In the genomic region with DNA sequence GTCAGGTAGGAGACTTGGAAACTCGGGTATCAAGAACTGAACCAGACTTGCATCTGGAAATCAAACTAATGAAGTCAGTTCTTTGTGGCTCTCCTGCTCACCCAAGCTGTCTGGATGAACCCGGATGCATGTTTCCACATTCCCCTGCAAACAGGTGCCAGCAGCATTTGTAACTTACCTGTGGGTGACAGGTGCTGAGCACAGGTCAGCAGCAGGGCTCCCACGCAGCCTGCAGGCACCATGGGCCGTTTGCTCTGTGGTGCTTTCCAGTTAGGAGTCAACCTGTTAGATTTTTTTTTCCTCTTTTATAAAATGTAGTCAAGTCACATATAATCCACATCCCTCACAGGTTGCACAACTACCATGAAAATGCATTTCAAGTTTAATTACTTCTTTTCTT, we compare ENCODE assay signal across 30 cellular contexts.
"Had no signal": no experiment of that assay in that cellular context is flagged by ENCODE, and none has a peak within 500 bp of the region (broad histone marks: within the 10 kb centered on the region; RNA-seq: fewer than 3 reads in every experiment).

No MANE protein-coding gene starts in this region.

- H3K36me3 ChIP-seq: neutrophil, pancreas, right lobe of liver, sigmoid colon, suprapubic skin, tibial artery, transverse colon, upper lobe of right lung, uterus had no signal

- DNase-seq: naive thymus-derived CD8-positive, alpha-beta T cell; nephron progenitor cell; nucleus accumbens; pancreas; psoas muscle; right cardiac atrium; right lobe of liver; sigmoid colon; small intestine; stimulated activated CD4-positive, alpha-beta T cell treated with anti-CD3 and anti-CD28 coated beads, Interleukin-12 subunit alpha, Interleukin-12 subunit beta, amount 100 ng/mL, for 4 hours; stimulated activated CD4-positive, alpha-beta T cell treated with anti-CD3 and anti-CD28 coated beads, Interleukin-1b, Interleukin-23, amount 100 ng/mL, for 48 hours; stimulated activated CD4-positive, alpha-beta T cell treated with anti-CD3 and anti-CD28 coated beads, Interleukin-4, amount 100 ng/mL, for 1 hour; stimulated activated CD4-positive, alpha-beta T cell treated with anti-CD3 and anti-CD28 coated beads, Interleukin-4, amount 100 ng/mL, for 4 hours; stimulated activated CD8-positive, alpha-beta memory T cell treated with anti-CD3 and anti-CD28 coated beads, Interleukin-4, amount 100 ng/mL, for 48 hours; stimulated activated naive CD4-positive, alpha-beta T cell; stimulated activated naive CD8-positive, alpha-beta T cell treated with anti-CD3 and anti-CD28 coated beads, Interleukin-15, amount 100 ng/mL, for 72 hours; stimulated activated naive CD8-positive, alpha-beta T cell treated with anti-CD3 and anti-CD28 coated beads, Interleukin-15, Interleukin-2, amounts not matched to agents 100 U/mL and 50 U/mL, for 24 hours; substantia nigra; testis; tibial artery; transverse colon; upper lobe of right lung; uterus had no signal

- H3K27ac Mint-ChIP-seq: naive thymus-derived CD8-positive, alpha-beta T cell; natural killer cell treated with Interleukin-12 subunit alpha and Interleukin-12 subunit beta and Interleukin-15 and Interleukin-18, amount 100 ng/mL, for 72 hours; nephron progenitor cell; progenitor cell of endocrine pancreas; stimulated activated memory B cell treated with anti-CD40 and anti-IgM and Interleukin-4, amounts not matched to agents 10 μg/mL and 1 μg/mL and 100 μg/mL, for 72 hours; stimulated activated naive CD8-positive, alpha-beta T cell treated with anti-CD3 and anti-CD28 coated beads, Interleukin-15, amount 100 ng/mL, for 72 hours; type B pancreatic cell had no signal

- H3K9me3 ChIP-seq: neutrophil, pancreas, psoas muscle, right lobe of liver, sigmoid colon, suprapubic skin, testis, tibial artery, transverse colon, upper lobe of right lung, uterus had no signal

- H3K27me3 Mint-ChIP-seq: naive thymus-derived CD8-positive, alpha-beta T cell; natural killer cell treated with Interleukin-12 subunit alpha and Interleukin-12 subunit beta and Interleukin-15 and Interleukin-18, amount 100 ng/mL, for 72 hours; progenitor cell of endocrine pancreas; stimulated activated memory B cell treated with anti-CD40 and anti-IgM and Interleukin-4, amounts not matched to agents 10 μg/mL and 1 μg/mL and 100 μg/mL, for 72 hours; stimulated activated naive CD8-positive, alpha-beta T cell treated with anti-CD3 and anti-CD28 coated beads, Interleukin-15, amount 100 ng/mL, for 72 hours; type B pancreatic cell had no signal

- H3K4me3 Mint-ChIP-seq: naive thymus-derived CD8-positive, alpha-beta T cell; natural killer cell treated with Interleukin-12 subunit alpha and Interleukin-12 subunit beta and Interleukin-15 and Interleukin-18, amount 100 ng/mL, for 72 hours; nephron progenitor cell; neural crest cell; stimulated activated memory B cell treated with anti-CD40 and anti-IgM and Interleukin-4, amounts not matched to agents 10 μg/mL and 1 μg/mL and 100 μg/mL, for 72 hours; stimulated activated naive CD8-positive, alpha-beta T cell treated with anti-CD3 and anti-CD28 coated beads, Interleukin-15, amount 100 ng/mL, for 72 hours; type B pancreatic cell had no signal

- H3K27me3 ChIP-seq: neutrophil, pancreas, right lobe of liver, sigmoid colon, suprapubic skin, testis, tibial artery, transverse colon, upper lobe of right lung, uterus had no signal

- H3K4me3 ChIP-seq: pancreas, psoas muscle, right lobe of liver, sigmoid colon, suprapubic skin, testis, tibial artery, transverse colon, upper lobe of right lung, uterus had no signal

- H3K4me1 Mint-ChIP-seq: naive thymus-derived CD8-positive, alpha-beta T cell; nephron progenitor cell; neural crest cell; stimulated activated memory B cell treated with anti-CD40 and anti-IgM and Interleukin-4, amounts not matched to agents 10 μg/mL and 1 μg/mL and 100 μg/mL, for 72 hours; stimulated activated naive CD8-positive, alpha-beta T cell treated with anti-CD3 and anti-CD28 coated beads, Interleukin-15, amount 100 ng/mL, for 72 hours had no signal

- H3K27ac ChIP-seq: neutrophil, pancreas, psoas muscle, right lobe of liver, sigmoid colon, suprapubic skin, testis, tibial artery, transverse colon, upper lobe of right lung, uterus had no signal

- H3K9me3 Mint-ChIP-seq: nephron progenitor cell had no signal

- H3K36me3 Mint-ChIP-seq: naive thymus-derived CD8-positive, alpha-beta T cell; stimulated activated memory B cell treated with anti-CD40 and anti-IgM and Interleukin-4, amounts not matched to agents 10 μg/mL and 1 μg/mL and 100 μg/mL, for 72 hours; type B pancreatic cell had no signal

- H3K4me1 ChIP-seq: pancreas, psoas muscle, right lobe of liver, sigmoid colon, suprapubic skin, testis, tibial artery, transverse colon, upper lobe of right lung, uterus had no signal
